Comparison of ENCODE assay signal across 1 cellular context in genomic region chr7:116392806-116393205, GRCh38.
TF ChIP-seq lines count a peak whose summit lies in the region.

No MANE protein-coding gene starts in this region.

TF ChIP-seq in H1, 55 proteins besides CTCF, POLR2A, EP300 and RAD21:
- TF ChIP-seq CHD7 (IDR thresholded peaks at IDR 0.05; ENCODE audit: insufficient replicate concordance, low read length) (no peak), KDM5A (IDR thresholded peaks at IDR 0.05; ENCODE audit: low read length) (no peak), CHD1 (IDR thresholded peaks at IDR 0.05; ENCODE audit: low read depth, low read length) (no peak), BCL11A (IDR thresholded peaks at IDR 0.05; ENCODE audit: low read depth in 2 of 2, low read length in 2 of 2) (no peak), CBX8 (IDR thresholded peaks at IDR 0.05; ENCODE audit: borderline replicate concordance, low read depth, low read length) (no peak), EZH2 (IDR thresholded peaks at IDR 0.05; ENCODE audit: low read depth, low read length, severe bottlenecking) (no peak), TAF7 (optimal IDR thresholded peaks at IDR 0.05; ENCODE audit: borderline replicate concordance, low read depth, low read length) (no peak), HDAC6 (IDR thresholded peaks at IDR 0.05; ENCODE audit: low read depth, low read length) (no peak), BRCA1 (IDR thresholded peaks at IDR 0.05; ENCODE audit: low read depth, low read length) (no peak), SIN3A (conservative IDR thresholded peaks at IDR 0.05 in 1 of 2, IDR thresholded peaks at IDR 0.05 in 1 of 2; ENCODE audit: low read depth in 1 of 2, low read length in 2 of 2) (no peak), RBBP5 (IDR thresholded peaks at IDR 0.05; ENCODE audit: borderline replicate concordance, low read depth, low read length) (no peak), SRF (IDR thresholded peaks at IDR 0.05; ENCODE audit: low read depth, low read length) (no peak), POU5F1 (IDR thresholded peaks at IDR 0.05; ENCODE audit: low read depth, low read length) (no peak), RXRA (IDR thresholded peaks at IDR 0.05; ENCODE audit: insufficient read depth, low read depth, low read length) (no peak), USF2 (IDR thresholded peaks at IDR 0.05; ENCODE audit: low read length) (no peak), YY1 (IDR thresholded peaks at IDR 0.05; ENCODE audit: low read depth, low read length) (no peak), CHD2 (IDR thresholded peaks at IDR 0.05; ENCODE audit: low read length) (no peak)
